In the genomic region with DNA sequence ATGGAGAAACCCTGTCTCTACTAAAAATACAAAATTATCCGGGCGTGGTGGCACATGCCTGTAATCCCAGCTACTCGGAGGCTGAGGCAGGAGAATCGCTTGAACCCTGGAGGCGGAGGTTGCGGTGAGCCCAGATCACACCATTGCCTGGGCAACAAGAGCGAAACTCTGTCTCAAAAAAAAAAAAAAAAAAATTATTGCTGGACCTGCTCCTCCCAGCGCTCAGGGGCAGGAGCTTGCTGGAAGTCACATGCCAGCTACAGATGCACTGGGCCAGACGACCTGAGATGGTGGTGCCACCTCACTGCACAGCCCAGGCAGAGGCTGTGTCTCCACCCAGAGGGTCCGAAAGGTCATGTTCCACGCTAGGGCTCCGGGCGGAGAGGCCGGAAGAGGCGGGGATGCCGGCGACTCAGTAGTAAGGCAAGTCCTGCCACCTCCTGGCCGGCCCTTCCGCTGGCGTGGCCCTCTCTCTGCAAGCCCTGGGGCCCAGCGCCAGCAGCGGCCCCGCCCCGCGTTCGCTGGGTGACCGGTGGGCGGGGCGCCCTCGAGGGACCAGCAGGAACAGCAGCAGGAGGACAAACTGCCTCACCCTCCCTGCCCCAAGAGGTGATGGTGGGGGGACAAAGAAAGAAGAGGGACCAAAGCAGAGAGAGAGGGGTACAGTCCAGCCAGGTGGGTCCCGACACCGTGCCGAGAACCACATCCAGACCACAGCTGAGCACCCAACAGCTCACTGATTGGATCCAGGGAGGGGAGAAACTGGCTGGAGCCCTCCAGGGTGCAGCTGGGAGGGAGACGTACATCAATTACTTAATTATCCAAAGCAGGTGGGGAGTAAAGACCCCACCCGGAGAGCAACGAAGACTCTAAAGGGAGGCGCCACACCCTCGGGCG, we compare ENCODE assay signal across 8 cellular contexts. TPM values are rescaled to one million over a fixed set of nuclear protein-coding genes. Genes with fewer than 3 reads are reported as not detected.
DNase-seq lines count a peak whose midpoint lies in the region; TF ChIP-seq lines count a peak whose summit lies in the region.

No MANE protein-coding gene starts in this region.

- in situ Hi-C loops in GM13976 (cut with MboI; ENCODE audit: low sequenced_read_pairs, unreplicated experiment) = no loop called here

- TF ChIP-seq CTCF in neural crest cell (conservative IDR thresholded peaks at IDR 0.05) = peak; percentile 45
- no peak for TF ChIP-seq CTCF in GM10266 (IDR thresholded peaks at IDR 0.05; ENCODE audit: control insufficient read depth, insufficient read depth, low read depth, missing control alignments)
- no peak for TF ChIP-seq CTCF in GM13976 (IDR thresholded peaks at IDR 0.05; ENCODE audit: borderline replicate concordance, control extremely low read depth, extremely low read depth, insufficient read depth, missing control alignments)

- no peaks in the 10 kb centered on the region for H3K9me3 Mint-ChIP-seq in activated naive CD8-positive, alpha-beta T cell treated with anti-CD3 and anti-CD28 coated beads for 36 hours
- no peaks in the 10 kb centered on the region for H3K9me3 Mint-ChIP-seq in neural crest cell

- H3K4me3 Mint-ChIP-seq in activated naive CD8-positive, alpha-beta T cell treated with anti-CD3 and anti-CD28 coated beads for 36 hours = peak overlapping the region; percentile 79
- peak overlapping the region; percentile 81 for H3K4me3 Mint-ChIP-seq in neural crest cell

- H3K27ac Mint-ChIP-seq in activated naive CD8-positive, alpha-beta T cell treated with anti-CD3 and anti-CD28 coated beads for 36 hours = peak overlapping the region; percentile 63
- peak overlapping the region; percentile 68 for H3K27ac Mint-ChIP-seq in neural crest cell (ENCODE audit: unreplicated experiment)

- peak; percentile 64 for DNase-seq in DMS79 treated with DMSO at 0.1 percent for 48 hours (lab: John Stamatoyannopoulos, UW)
- DNase-seq in NCI-H2029 treated with DMSO at 0.1 percent for 48 hours (lab: John Stamatoyannopoulos, UW) = peak; percentile 27
- DNase-seq in activated naive CD8-positive, alpha-beta T cell treated with anti-CD3 and anti-CD28 coated beads for 36 hours = no peak
- peak; percentile 94 for DNase-seq in glomerular visceral epithelial cell (ENCODE audit: extremely low spot score)
- peak; percentile 76 for DNase-seq in neural crest cell (ENCODE audit: low read depth, low spot score)
- DNase-seq in GM10266 (ENCODE audit: extremely low spot score) = no peak
- no peak for DNase-seq in GM13976 (ENCODE audit: low spot score)
- DNase-seq in stimulated activated CD4-positive, alpha-beta T cell treated with anti-CD3 and anti-CD28 coated beads, Interleukin-4, amount 100 ng/mL, for 24 hours = no peak

- H3K27me3 Mint-ChIP-seq in activated naive CD8-positive, alpha-beta T cell treated with anti-CD3 and anti-CD28 coated beads for 36 hours = no peaks in the 10 kb centered on the region
- peaks cover 45% of the 10 kb centered on the region for H3K27me3 Mint-ChIP-seq in neural crest cell (ENCODE audit: low read depth)

- H3K36me3 Mint-ChIP-seq in activated naive CD8-positive, alpha-beta T cell treated with anti-CD3 and anti-CD28 coated beads for 36 hours = peaks cover 24% of the 10 kb centered on the region
- peaks cover 18% of the 10 kb centered on the region for H3K36me3 Mint-ChIP-seq in neural crest cell (ENCODE audit: low read depth)

- H3K4me1 Mint-ChIP-seq in activated naive CD8-positive, alpha-beta T cell treated with anti-CD3 and anti-CD28 coated beads for 36 hours = peaks cover 46% of the 10 kb centered on the region
- peaks cover 58% of the 10 kb centered on the region for H3K4me1 Mint-ChIP-seq in neural crest cell

RNA-seq across cellular contexts. Expression of a gene that starts 3.6 kb away (rescaled TPM):
- 10 to 100 TPM; 78.6 to 85.5 TPM for total RNA-seq in activated naive CD8-positive, alpha-beta T cell treated with anti-CD3 and anti-CD28 coated beads for 36 hours
- total RNA-seq in neural crest cell = 23.8 and 25.5 TPM in 2 replicates

RNA-seq across cellular contexts. Expression of a gene that starts 6.7 kb away (rescaled TPM):
- 10 to 100 TPM; 15.0 to 15.6 TPM for total RNA-seq in activated naive CD8-positive, alpha-beta T cell treated with anti-CD3 and anti-CD28 coated beads for 36 hours
- 25.6 and 25.9 TPM in 2 replicates for total RNA-seq in neural crest cell

Comparison
In these comparisons a context has a peak if more than half of its experiments do, and no peak if none do; other contexts are left out.
1. DNase-seq: peak in DMS79 treated with DMSO at 0.1 percent for 48 hours (single experiment), NCI-H2029 treated with DMSO at 0.1 percent for 48 hours (single experiment), glomerular visceral epithelial cell (single experiment) and neural crest cell (single experiment); none in activated naive CD8-positive, alpha-beta T cell treated with anti-CD3 and anti-CD28 coated beads for 36 hours (single experiment), GM10266 (single experiment), GM13976 (single experiment) and stimulated activated CD4-positive, alpha-beta T cell treated with anti-CD3 and anti-CD28 coated beads, Interleukin-4, amount 100 ng/mL, for 24 hours (single experiment).